Comparison of ENCODE assay signal across 8 cellular contexts in genomic region chr2:224952942-224953657, GRCh38.
DNase-seq lines count a peak whose midpoint lies in the region; ATAC-seq lines count a peak whose summit lies in the region.

No MANE protein-coding gene starts in this region.

- peak in 5 of 6 experiments; percentile 2 to 60 (median 44) for DNase-seq in stimulated activated naive CD4-positive, alpha-beta T cell (lab: John Stamatoyannopoulos, UW)
- no peak for DNase-seq in stimulated activated naive CD4-positive, alpha-beta T cell treated with Interleukin-2 at 50 U/mL for 16 hours (lab: John Stamatoyannopoulos, UW)
- DNase-seq in SKM-1 treated with dmso at 0.1 percent for 144 hours (lab: John Stamatoyannopoulos, UW; ENCODE audit: unreplicated experiment) (peak; percentile 88), mucosa of gallbladder (ENCODE audit: low spot score) (peak; percentile 18), NCI-H2171 (lab: John Stamatoyannopoulos, UW) (no peak), HPDE6-E6E7 (ENCODE audit: extremely low spot score) (no peak)
- no peak for DNase-seq in effector CD8-positive, alpha-beta T cell (lab: John Stamatoyannopoulos, UW)

- ATAC-seq in HG03039 (IDR thresholded peaks at IDR 0.05; ENCODE audit: unreplicated experiment), result peak; percentile 51

Comparison
In these comparisons a context has a peak if more than half of its experiments do, and no peak if none do; other contexts are left out.
1. DNase-seq: peak in stimulated activated naive CD4-positive, alpha-beta T cell (5 of 6), SKM-1 treated with dmso at 0.1 percent for 144 hours (single experiment) and mucosa of gallbladder (single experiment); none in stimulated activated naive CD4-positive, alpha-beta T cell treated with Interleukin-2 at 50 U/mL for 16 hours (single experiment), NCI-H2171 (single experiment), HPDE6-E6E7 (single experiment) and effector CD8-positive, alpha-beta T cell (single experiment).